Comparison of ENCODE assay signal across 7 cellular contexts in genomic region chr6:16079354-16079753, GRCh38.
"Had no signal": no experiment of that assay in that cellular context is flagged by ENCODE, and none has a peak within 500 bp of the region (broad histone marks: within the 10 kb centered on the region; RNA-seq: fewer than 3 reads in every experiment).

No MANE protein-coding gene starts in this region.

- H3K4me2 ChIP-seq: GM23338 had no signal

- ATAC-seq: GM23338, HepG2 had no signal

- H2AFZ ChIP-seq: GM23338 had no signal

- FAIRE-seq: H1, H54, HepG2 had no signal

- H3K27ac ChIP-seq: HL-60 had no signal

- H3K4me3 ChIP-seq: GM23338 had no signal

- DNase-seq: H9, HCEC 1CT had no signal
